In genomic region chr16:89217388-89218191, GRCh38 we compare ENCODE assay signal across 8 cellular contexts. TPM values are rescaled to one million over a fixed set of nuclear protein-coding genes. Genes with fewer than 3 reads are reported as not detected.
DNase-seq lines count a peak whose midpoint lies in the region; ATAC-seq and TF ChIP-seq lines count a peak whose summit lies in the region.

TSS of gene ZNF778 (plus strand) at chr16:89217703. CDS start at chr16:89221128, 3,425 bp downstream.

- no peak for TF ChIP-seq CTCF in AG10803 (conservative IDR thresholded peaks at IDR 0.05; ENCODE audit: low read length)
- TF ChIP-seq CTCF in lung (IDR thresholded peaks at IDR 0.05; ENCODE audit: control extremely low read depth, extremely low read depth) = no peak

- POLR2A ChIA-PET in activated CD4-positive, alpha-beta memory T cell treated with anti-CD3 and anti-CD28 coated beads, Interleukin-2, amount 10 ng/mL, durations not matched to agents 7 days and 5 days (lab: Charles Lee) = interaction anchor here (0.6 to 3.3 kb wide), 18 partner anchors 9 to 647 kb away, joined by 3 to 21 read pairs (median 4); partner anchors contain the start of genes ACSF3, GALNS, SPG7 and TRAPPC2L

- peaks cover 0 to 16% of the 10 kb centered on the region in 2 donors for H3K36me3 ChIP-seq in lung (ENCODE audit: control insufficient read depth in 2 of 2, insufficient read depth in 2 of 2, low read length in 2 of 2)

- no peaks in the 10 kb centered on the region for H3K9me3 ChIP-seq in lung (ENCODE audit: control insufficient read depth in 2 of 2, insufficient read depth in 1 of 2, low read length in 1 of 2)

- ATAC-seq in GM18907 (IDR thresholded peaks at IDR 0.05; ENCODE audit: unreplicated experiment) (peak; percentile 85), HG03159 (IDR thresholded peaks at IDR 0.05; ENCODE audit: unreplicated experiment) (peak; percentile 80), lung (ENCODE audit: insufficient read depth, low FRiP score) (peak; percentile 88)

- peak; percentile 80 for DNase-seq in AG10803 (ENCODE audit: low read depth)
- DNase-seq in NCI-H69 (lab: John Stamatoyannopoulos, UW) = peak; percentile 81
- peak; percentile 85 for DNase-seq in activated CD4-positive, alpha-beta memory T cell treated with anti-CD3 and anti-CD28 coated beads, Interleukin-2, amount 10 ng/mL, durations not matched to agents 7 days and 5 days
- DNase-seq in ecto neural progenitor cell (ENCODE audit: low spot score) = peak; percentile 88
- DNase-seq in lung (ENCODE audit: low spot score) = peak; percentile 80
- DNase-seq in stimulated activated CD4-positive, alpha-beta T cell treated with anti-CD3 and anti-CD28 coated beads, TNF-alpha, amount 100 ng/mL, for 1 hour (ENCODE audit: low read depth in 3 of 3, low spot score in 1 of 3) = peak in 2 of 3 donors; percentile 50 to 67

- H3K27ac Mint-ChIP-seq in activated CD4-positive, alpha-beta memory T cell treated with anti-CD3 and anti-CD28 coated beads, Interleukin-2, amount 10 ng/mL, durations not matched to agents 7 days and 5 days = peak within 1 kb of the TSS; percentile 75

- H3K27ac ChIP-seq in lung (ENCODE audit: low read depth in 1 of 2, low read length in 1 of 2) = peak within 1 kb of the TSS; percentile 87 to 98

- peaks cover 12% of the 10 kb centered on the region for H3K36me3 Mint-ChIP-seq in activated CD4-positive, alpha-beta memory T cell treated with anti-CD3 and anti-CD28 coated beads, Interleukin-2, amount 10 ng/mL, durations not matched to agents 7 days and 5 days (ENCODE audit: low read depth)

- CTCF ChIA-PET in activated CD4-positive, alpha-beta memory T cell treated with anti-CD3 and anti-CD28 coated beads, Interleukin-2, amount 10 ng/mL, durations not matched to agents 7 days and 5 days (lab: Charles Lee) = interaction anchor here (0.7 to 1.6 kb wide), 9 partner anchors 23 to 482 kb away, joined by 3 to 11 read pairs (median 4); partner anchors contain the start of genes APRT and SPG7

- H3K4me3 Mint-ChIP-seq in activated CD4-positive, alpha-beta memory T cell treated with anti-CD3 and anti-CD28 coated beads, Interleukin-2, amount 10 ng/mL, durations not matched to agents 7 days and 5 days = peak within 1 kb of the TSS; percentile 89

- peaks cover 24% of the 10 kb centered on the region for H3K4me1 Mint-ChIP-seq in activated CD4-positive, alpha-beta memory T cell treated with anti-CD3 and anti-CD28 coated beads, Interleukin-2, amount 10 ng/mL, durations not matched to agents 7 days and 5 days

- WGBS in lung, 2 donors = 0% methylated on average over 82 to 91 of the region's 91 CpGs

- H3K4me3 ChIP-seq in AG10803 (ENCODE audit: low read length) = peak within 1 kb of the TSS; percentile 91
- H3K4me3 ChIP-seq in lung = peak within 1 kb of the TSS; percentile 74

- H3K27me3 Mint-ChIP-seq in activated CD4-positive, alpha-beta memory T cell treated with anti-CD3 and anti-CD28 coated beads, Interleukin-2, amount 10 ng/mL, durations not matched to agents 7 days and 5 days = no peaks in the 10 kb centered on the region

- H3K4me1 ChIP-seq in lung (ENCODE audit: control insufficient read depth in 2 of 2, insufficient read depth in 2 of 2, low read length in 2 of 2) = no peaks in the 10 kb centered on the region

- no peaks in the 10 kb centered on the region for H3K27me3 ChIP-seq in lung (ENCODE audit: control insufficient read depth, insufficient read depth)

- H3K9me3 Mint-ChIP-seq in activated CD4-positive, alpha-beta memory T cell treated with anti-CD3 and anti-CD28 coated beads, Interleukin-2, amount 10 ng/mL, durations not matched to agents 7 days and 5 days = no peaks in the 10 kb centered on the region

RNA-seq across cellular contexts. Expression of gene ZNF778, which starts in this region (rescaled TPM):
- total RNA-seq in activated CD4-positive, alpha-beta memory T cell treated with anti-CD3 and anti-CD28 coated beads, Interleukin-2, amount 10 ng/mL, durations not matched to agents 7 days and 5 days = 1 to 10 TPM; 6.6 to 6.8 TPM
- total RNA-seq in lung = 10 to 100 TPM in 1 of 2 donors, 1 to 10 TPM in 1; 4.7 to 13.9 TPM
- 1 to 10 TPM; 2.4 to 4.5 TPM for polyA plus RNA-seq in lung

Comparison
In these comparisons a context has a peak if more than half of its experiments do, and no peak if none do; other contexts are left out.
1. Peak in every context shown above with its lines: DNase-seq, ATAC-seq, H3K4me3 ChIP-seq and H3K27ac ChIP-seq.